ENCODE assay signal across 8 cellular contexts in the genomic region with DNA sequence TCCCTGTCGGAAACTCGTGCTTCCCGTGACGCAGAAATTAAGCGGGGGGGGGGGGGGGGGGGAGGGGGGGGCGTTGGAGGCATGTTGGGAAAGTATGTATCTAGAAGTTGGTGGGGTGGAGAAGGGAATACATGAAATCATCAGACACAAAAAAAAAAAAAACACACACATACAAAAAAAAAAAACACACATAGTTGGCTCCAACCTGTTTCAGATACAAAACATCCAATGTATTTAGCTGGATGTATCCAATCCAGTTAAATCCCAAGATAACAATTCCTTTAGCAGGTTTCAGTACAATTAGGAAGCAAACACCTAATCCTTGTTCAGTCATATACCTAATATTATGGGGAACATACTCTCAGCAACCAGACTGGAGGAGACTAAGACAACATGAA. TPM values are rescaled to one million over a fixed set of nuclear protein-coding genes. Genes with fewer than 3 reads are reported as not detected.
A peak's percentile ranks its signal among the peaks of the same experiment; 100 is the strongest.
DNase-seq lines count a peak whose midpoint lies in the region; ATAC-seq and TF ChIP-seq lines count a peak whose summit lies in the region.

No MANE protein-coding gene starts in this region.

- H3K36me3 ChIP-seq in heart right ventricle (no peaks in the 10 kb centered on the region), mesenchymal stem cell (ENCODE audit: control insufficient read depth in 1 of 2, insufficient read depth in 2 of 2, low read depth in 1 of 2, low read length in 2 of 2) (no peaks in the 10 kb centered on the region), urinary bladder (ENCODE audit: insufficient read depth) (no peaks in the 10 kb centered on the region)

- H3K4ac ChIP-seq in mesenchymal stem cell (ENCODE audit: low read depth in 1 of 2, low read length in 2 of 2): no peak overlapping the region

- H3K4me1 Mint-ChIP-seq in MCF 10A (ENCODE audit: insufficient read depth, unreplicated experiment): peaks cover 21% of the 10 kb centered on the region

- H3K79me1 ChIP-seq in mesenchymal stem cell (replicated peaks; ENCODE audit: low read length, poor library complexity, severe bottlenecking): no peaks in the 10 kb centered on the region

- H3K14ac ChIP-seq in mesenchymal stem cell (ENCODE audit: low read length in 2 of 2): no peak overlapping the region

- no peaks in the 10 kb centered on the region for H3K9me3 ChIP-seq in heart right ventricle
- H3K9me3 ChIP-seq in mesenchymal stem cell (ENCODE audit: control insufficient read depth, low read length): no peaks in the 10 kb centered on the region

- peak overlapping the region; percentile 93 for H3K4me2 ChIP-seq in mesenchymal stem cell (ENCODE audit: low read length, poor library complexity, severe bottlenecking)

- H2BK12ac ChIP-seq in mesenchymal stem cell (ENCODE audit: low read length in 2 of 2): no peak overlapping the region

- H3K4me1 ChIP-seq in heart right ventricle (peaks cover 0 to 43% (median 30%) of the 10 kb centered on the region in 9 donors), mesenchymal stem cell (ENCODE audit: control insufficient read depth, insufficient read depth, low read depth, low read length) (peaks cover 6% of the 10 kb centered on the region), urinary bladder (ENCODE audit: insufficient read depth) (no peaks in the 10 kb centered on the region)

- peak overlapping the region; percentile 100 for H2BK120ac ChIP-seq in mesenchymal stem cell (ENCODE audit: low read depth, low read length)

- BruUV-seq in MCF 10A (replicated peaks; lab: Mats Ljungman, UMichigan): no TSS peak

- H3K27me3 ChIP-seq in heart right ventricle: no peaks in the 10 kb centered on the region
- no peaks in the 10 kb centered on the region for H3K27me3 ChIP-seq in mesenchymal stem cell (ENCODE audit: control insufficient read depth in 1 of 2, insufficient read depth in 1 of 2, low read length in 2 of 2)

- H2AK5ac ChIP-seq in mesenchymal stem cell (ENCODE audit: low read length, severe bottlenecking): no peak overlapping the region

- peak overlapping the region in 8 of 10 donors; percentile 85 to 92 (median 88) for H3K27ac ChIP-seq in heart right ventricle
- H3K27ac ChIP-seq in mesenchymal stem cell (ENCODE audit: low read length, poor library complexity, severe bottlenecking): peak overlapping the region; percentile 99
- peak overlapping the region; percentile 78 for H3K27ac ChIP-seq in urinary bladder (ENCODE audit: low read depth)

- POLR2A ChIA-PET in MCF 10A (lab: Yijun Ruan, JAX): interaction anchor here (0.5 to 5.5 kb wide), 14 partner anchors 10 to 136 kb away, joined by 3 to 52 read pairs (median 4); partner anchors contain the start of genes ERAL1, FAM222B and FLOT2

- CTCF ChIA-PET in MCF 10A (lab: Yijun Ruan, JAX): interaction anchor here (0.6 to 1.1 kb wide), 6 partner anchors 13 to 92 kb away, joined by 3 to 4 read pairs (median 3); partner anchors contain the start of gene TLCD1

- H2BK5ac ChIP-seq in mesenchymal stem cell (ENCODE audit: low read depth, low read length, poor library complexity, severe bottlenecking): no peak overlapping the region

- intact Hi-C loops in heart right ventricle (cut with DNase I) (loop anchor here in 3 of 10 donors (2.0 to 10.0 kb wide), 2 partner anchors 48 to 84 kb away; partner anchors contain the start of gene NEK8 (in 1 of the 3)), left ventricle myocardium superior (cut with micrococcal nuclease) (no loop called here), MCF 10A (cut with micrococcal nuclease) (loop anchor here (5.0 kb wide), 1 partner anchor 134 kb away; no protein-coding TSS in a partner anchor)

- peak overlapping the region; percentile 67 for H2BK15ac ChIP-seq in mesenchymal stem cell (ENCODE audit: low read depth, poor library complexity, severe bottlenecking)

- ATAC-seq in heart right ventricle (no peak), left ventricle myocardium superior (no peak)

- H3K9me3 Mint-ChIP-seq in MCF 10A (ENCODE audit: unreplicated experiment): no peaks in the 10 kb centered on the region

- TF ChIP-seq CTCF in heart right ventricle (IDR thresholded peaks at IDR 0.05): no peak
- no peak for TF ChIP-seq CTCF in MCF 10A (IDR thresholded peaks at IDR 0.05; ENCODE audit: unreplicated experiment)

- H4K8ac ChIP-seq in mesenchymal stem cell (ENCODE audit: low read length): no peak overlapping the region

- peak overlapping the region; percentile 70 for H3K27ac Mint-ChIP-seq in MCF 10A (ENCODE audit: low read depth, unreplicated experiment)

- peak overlapping the region; percentile 99 for H4K91ac ChIP-seq in mesenchymal stem cell (ENCODE audit: low read length)

- 0% methylated on average over 2 to 6 of the region's 6 CpGs for whole genome bisulfite sequencing in heart right ventricle, 2 donors
- no CpG with 5 or more reads among the region's 6 CpGs for WGBS in mesenchymal stem cell
- WGBS in urinary bladder: 0% methylated on average over 5 of the region's 6 CpGs

- H3K4me3 ChIP-seq in heart right ventricle (peak overlapping the region; percentile 71 to 98 (median 93)), mesenchymal stem cell (ENCODE audit: insufficient read depth in 1 of 2, low read depth in 1 of 2, low read length in 2 of 2) (peak overlapping the region in 1 of 2 experiments; percentile 89), urinary bladder (ENCODE audit: low read depth, low read length) (peak overlapping the region; percentile 85)

- H3K27me3 Mint-ChIP-seq in MCF 10A (ENCODE audit: insufficient read depth, unreplicated experiment): no peaks in the 10 kb centered on the region

- no peak overlapping the region for H3K23ac ChIP-seq in mesenchymal stem cell (ENCODE audit: low read length in 2 of 2)

- H3K18ac ChIP-seq in mesenchymal stem cell (ENCODE audit: low read depth in 1 of 2, low read length in 2 of 2): peak overlapping the region in 1 of 2 experiments; percentile 99

- peak overlapping the region; percentile 96 for H3K9ac ChIP-seq in mesenchymal stem cell (ENCODE audit: low read length)

- H3K36me3 Mint-ChIP-seq in MCF 10A (ENCODE audit: insufficient read depth, unreplicated experiment): peaks cover 9% of the 10 kb centered on the region

- no peak overlapping the region for H2AFZ ChIP-seq in mesenchymal stem cell (ENCODE audit: low read depth, low read length)

- no peak for DNase-seq in heart right ventricle
- no peak for DNase-seq in left ventricle myocardium superior
- no peak for DNase-seq in MCF 10A (ENCODE audit: unreplicated experiment)
- no peak for DNase-seq in mesenchymal stem cell
- DNase-seq in RKO (ENCODE audit: low spot score): no peak
- no peak for DNase-seq in NCI-H774 (lab: John Stamatoyannopoulos, UW)
- DNase-seq in putamen (ENCODE audit: low spot score): no peak

- H3K4me3 Mint-ChIP-seq in MCF 10A (ENCODE audit: unreplicated experiment): peak overlapping the region; percentile 90

RNA-seq across cellular contexts. Expression of gene FAM222B, which starts 29.6 kb away (rescaled TPM):
- total RNA-seq in heart right ventricle (10 to 100 TPM; 13.2 to 19.4 (median 16.0) TPM), left ventricle myocardium superior (16.8 TPM), MCF 10A (2022) (18.5 and 22.2 TPM in 2 replicates), urinary bladder (6.8 TPM)
- polyA plus RNA-seq in heart right ventricle (10 to 100 TPM in 1 of 2 donors, 1 to 10 TPM in 1; 8.7 to 13.2 TPM), urinary bladder (15.0 TPM)
- 44.5 TPM for polyA plus RNA-seq in mesenchymal stem cell (2013, experiment 1 of 2)
- polyA plus RNA-seq in mesenchymal stem cell (2013, experiment 2 of 2): 42.8 TPM

RNA-seq across cellular contexts. Expression of gene ERAL1, which starts 41.8 kb away (rescaled TPM):
- total RNA-seq in heart right ventricle (10 to 100 TPM; 34.2 to 41.6 (median 39.2) TPM), left ventricle myocardium superior (34.1 TPM), MCF 10A (2022) (51.6 and 53.7 TPM in 2 replicates), urinary bladder (16.0 TPM)
- polyA plus RNA-seq in heart right ventricle (10 to 100 TPM; 32.3 to 48.2 TPM), urinary bladder (35.8 TPM)
- polyA plus RNA-seq in mesenchymal stem cell (2013, experiment 1 of 2): 25.6 TPM
- 25.3 TPM for polyA plus RNA-seq in mesenchymal stem cell (2013, experiment 2 of 2)
